In genomic region chr11:118929496-118930151, GRCh38 we compare ENCODE assay signal across 9 cellular contexts. TPM values are rescaled to one million over a fixed set of nuclear protein-coding genes. Genes with fewer than 3 reads are reported as not detected.
DNase-seq lines count a peak whose midpoint lies in the region; ATAC-seq and TF ChIP-seq lines count a peak whose summit lies in the region.
"Had no signal": no experiment of that assay in that cellular context is flagged by ENCODE, and none has a peak within 500 bp of the region (broad histone marks: within the 10 kb centered on the region; RNA-seq: fewer than 3 reads in every experiment).

No MANE protein-coding gene starts in this region.

- ATAC-seq in natural killer cell (peak; percentile 2 to 7 (median 7)), GM21381 (IDR thresholded peaks at IDR 0.05; ENCODE audit: unreplicated experiment) (no peak)

- no peaks in the 10 kb centered on the region for H3K36me3 Mint-ChIP-seq in natural killer cell

- peak overlapping the region; percentile 75 for H3K4me3 ChIP-seq in Jurkat, Clone E6-1 (ENCODE audit: low read length)
- peak overlapping the region; percentile 85 for H3K4me3 ChIP-seq in fibroblast of the aortic adventitia (ENCODE audit: low read depth, low read length)

- no peaks in the 10 kb centered on the region for H3K9me3 Mint-ChIP-seq in natural killer cell

- TF ChIP-seq CTCF in fibroblast of the aortic adventitia (IDR thresholded peaks at IDR 0.05; ENCODE audit: insufficient read depth, low read length): no peak
- TF ChIP-seq CTCF in natural killer cell (IDR thresholded peaks at IDR 0.05): no peak

- DNase-seq in CMK (ENCODE audit: low read depth): peak; percentile 87
- peak; percentile 89 for DNase-seq in Jurkat, Clone E6-1 (ENCODE audit: low read depth, low spot score)
- DNase-seq in RPMI8226: peak; percentile 92
- DNase-seq in activated T-helper 9 cell treated with anti-CD3 and anti-CD28 coated beads, Interleukin-2, amount 50 U/mL, for 16 hours (ENCODE audit: low read depth): peak; percentile 61
- peak; percentile 89 for DNase-seq in fibroblast of the aortic adventitia (ENCODE audit: low read depth)
- peak; percentile 64 for DNase-seq in natural killer cell

- H3K4me1 Mint-ChIP-seq in natural killer cell: peaks cover 35 to 49% of the 10 kb centered on the region in 2 donors

- H3K27ac ChIP-seq in temporal lobe (ENCODE audit: low read depth, low read length): peak overlapping the region; percentile 95

- H3K27ac Mint-ChIP-seq in natural killer cell: peak overlapping the region; percentile 95 to 96

- intact Hi-C loops in natural killer cell (cut with micrococcal nuclease): loop anchor here (1.0 to 5.0 kb wide), 5 partner anchors 22 to 239 kb away; partner anchors contain the start of gene DDX6

- H3K4me3 Mint-ChIP-seq in natural killer cell: peak overlapping the region; percentile 96

- peaks cover 0 to 3% of the 10 kb centered on the region in 2 donors for H3K27me3 Mint-ChIP-seq in natural killer cell (ENCODE audit: low read depth in 2 of 2)

RNA-seq across cellular contexts. Expression of gene BCL9L, which starts 3.9 kb away (rescaled TPM):
- polyA plus RNA-seq in Jurkat, Clone E6-1 (2012; ENCODE audit: insufficient read depth, insufficient read length): 9.8 TPM
- total RNA-seq in fibroblast of the aortic adventitia (ENCODE audit: low replicate concordance): 17.7 and 19.5 TPM in 2 replicates
- total RNA-seq in natural killer cell: 100 to 1,000 TPM; 221 to 255 (median 234) TPM
- total RNA-seq in temporal lobe: 19.9 TPM

RNA-seq across cellular contexts. Expression of gene UPK2, which starts 26.5 kb away (rescaled TPM):
- polyA plus RNA-seq in Jurkat, Clone E6-1 (2012; ENCODE audit: insufficient read depth, insufficient read length): not detected
- total RNA-seq in fibroblast of the aortic adventitia (ENCODE audit: low replicate concordance) (not detected in 2 replicates), natural killer cell (under 1 TPM in 2 of 3 donors, not detected in 1; 0.40 to 0.41 TPM), temporal lobe (not detected)
- total RNA-seq: T-helper 2 cell treated with Interferon-gamma antibody and Interleukin-4, amounts not matched to agents 100 ng/mL and 5 ng/mL, for 36 hours had no signal

RNA-seq across cellular contexts. Expression of gene FOXR1, which starts 41.9 kb away (rescaled TPM):
- not detected for polyA plus RNA-seq in Jurkat, Clone E6-1 (2012; ENCODE audit: insufficient read depth, insufficient read length)
- not detected in 2 replicates for total RNA-seq in fibroblast of the aortic adventitia (ENCODE audit: low replicate concordance)
- total RNA-seq in natural killer cell: not detected
- not detected for total RNA-seq in temporal lobe
- total RNA-seq: T-helper 2 cell treated with Interferon-gamma antibody and Interleukin-4, amounts not matched to agents 100 ng/mL and 5 ng/mL, for 36 hours had no signal

RNA-seq across cellular contexts. Expression of gene CXCR5, which starts 45.9 kb away (rescaled TPM):
- not detected for polyA plus RNA-seq in Jurkat, Clone E6-1 (2012; ENCODE audit: insufficient read depth, insufficient read length)
- total RNA-seq in fibroblast of the aortic adventitia (ENCODE audit: low replicate concordance) (not detected in 2 replicates), natural killer cell (1 to 10 TPM in 1 of 3 donors, under 1 TPM in 2; 0.56 to 1.3 (median 0.86) TPM), temporal lobe (not detected)

Comparison
In these comparisons a context has a peak if more than half of its experiments do, and no peak if none do; other contexts are left out.
1. RNA of gene BCL9L, which starts 3.9 kb away (total RNA-seq): 221 to 255 TPM in natural killer cell; 19.9 TPM in temporal lobe (single experiment) and 17.7 to 19.5 TPM in fibroblast of the aortic adventitia; every median in the first group is over 10 times any median in the second.
2. Peak in every context shown above with its lines, with median percentiles within 50 percentile points of each other: DNase-seq.